Comparison of ENCODE assay signal across 11 cellular contexts in genomic region chr3:22713936-22714335, GRCh38.
DNase-seq lines count a peak whose midpoint lies in the region; FAIRE-seq and TF ChIP-seq lines count a peak whose summit lies in the region.
"Had no signal": no experiment of that assay in that cellular context is flagged by ENCODE, and none has a peak within 500 bp of the region (broad histone marks: within the 10 kb centered on the region; RNA-seq: fewer than 3 reads in every experiment).

No MANE protein-coding gene starts in this region.

- no peak for TF ChIP-seq POLR2A in GM12891 (IDR thresholded peaks at IDR 0.05; ENCODE audit: low read depth, low read length)

- peaks cover 16% of the 10 kb centered on the region for H3K4me1 ChIP-seq in PC-9 (replicated peaks; ENCODE audit: insufficient read depth)
- H3K4me1 ChIP-seq: esophagus squamous epithelium had no signal

- H3F3A ChIP-seq in PC-9 (ENCODE audit: insufficient read depth, low read depth) = peaks cover 15% of the 10 kb centered on the region; the same call in 1 of the 2 replicates

- H3K4me3 ChIP-seq in PC-9 = no peak overlapping the region
- H3K4me3 ChIP-seq: esophagus squamous epithelium had no signal

- H3K36me3 ChIP-seq in PC-9 (ENCODE audit: low read depth) = no peaks in the 10 kb centered on the region
- H3K36me3 ChIP-seq: esophagus squamous epithelium had no signal

- H3K27ac Mint-ChIP-seq in activated CD4-positive, alpha-beta T cell treated with anti-CD3 and anti-CD28 coated beads, Interleukin-2, amount 10 ng/mL, durations not matched to agents 7 days and 5 days = no peak overlapping the region
- no peak overlapping the region for H3K27ac Mint-ChIP-seq in activated T-helper 1 cell treated with anti-CD3 and anti-CD28 coated beads, Interleukin-12 subunit alpha, Interleukin-12 subunit beta, Interleukin-2, Interleukin-4 antibody, amounts not matched to agents 30 ng/mL and 10 ng/mL and 1 ng/mL, durations not matched to agents 14 hours and 24 hours and 36 hours
- H3K27ac Mint-ChIP-seq: activated naive CD8-positive, alpha-beta T cell had no signal

- H3K4me1 Mint-ChIP-seq in activated CD4-positive, alpha-beta T cell treated with anti-CD3 and anti-CD28 coated beads, Interleukin-2, amount 10 ng/mL, durations not matched to agents 7 days and 5 days = no peaks in the 10 kb centered on the region
- no peaks in the 10 kb centered on the region for H3K4me1 Mint-ChIP-seq in activated T-helper 1 cell treated with anti-CD3 and anti-CD28 coated beads, Interleukin-12 subunit alpha, Interleukin-12 subunit beta, Interleukin-2, Interleukin-4 antibody, amounts not matched to agents 30 ng/mL and 10 ng/mL and 1 ng/mL, durations not matched to agents 14 hours and 24 hours and 36 hours (ENCODE audit: low read depth)

- H4K20me1 ChIP-seq in PC-9 (ENCODE audit: insufficient read depth) = no peaks in the 10 kb centered on the region

- no peaks in the 10 kb centered on the region for H3K79me2 ChIP-seq in PC-9 (ENCODE audit: low read depth)

- H3K36me3 Mint-ChIP-seq in activated CD4-positive, alpha-beta T cell treated with anti-CD3 and anti-CD28 coated beads, Interleukin-2, amount 10 ng/mL, durations not matched to agents 7 days and 5 days (ENCODE audit: low read depth) = no peaks in the 10 kb centered on the region
- no peaks in the 10 kb centered on the region for H3K36me3 Mint-ChIP-seq in activated T-helper 1 cell treated with anti-CD3 and anti-CD28 coated beads, Interleukin-12 subunit alpha, Interleukin-12 subunit beta, Interleukin-2, Interleukin-4 antibody, amounts not matched to agents 30 ng/mL and 10 ng/mL and 1 ng/mL, durations not matched to agents 14 hours and 24 hours and 36 hours (ENCODE audit: low read depth)
- H3K36me3 Mint-ChIP-seq: activated naive CD8-positive, alpha-beta T cell had no signal

- CTCF ChIA-PET in PC-9 (lab: Charles Lee) = no interaction called here
- CTCF ChIA-PET in activated CD4-positive, alpha-beta T cell treated with anti-CD3 and anti-CD28 coated beads, Interleukin-2, amount 10 ng/mL, durations not matched to agents 7 days and 5 days (lab: Charles Lee) = no interaction called here

- H3K4me2 ChIP-seq in PC-9 = peak overlapping the region; percentile 32

- POLR2A ChIA-PET in PC-9 (lab: Charles Lee; ENCODE audit: unreplicated experiment) = no interaction called here
- POLR2A ChIA-PET in activated CD4-positive, alpha-beta T cell treated with anti-CD3 and anti-CD28 coated beads, Interleukin-2, amount 10 ng/mL, durations not matched to agents 7 days and 5 days (lab: Charles Lee) = no interaction called here

- H3K9me2 ChIP-seq in PC-9 (ENCODE audit: insufficient read depth) = no peaks in the 10 kb centered on the region

- no peaks in the 10 kb centered on the region; the same call in none of the 2 replicates for H3K9me3 ChIP-seq in PC-9 (ENCODE audit: insufficient read depth, low read depth)
- H3K9me3 ChIP-seq: esophagus squamous epithelium had no signal

- BruUV-seq in PC-9 (replicated peaks; lab: Mats Ljungman, UMichigan) = no TSS peak

- no peaks in the 10 kb centered on the region for H3K27me3 Mint-ChIP-seq in activated CD4-positive, alpha-beta T cell treated with anti-CD3 and anti-CD28 coated beads, Interleukin-2, amount 10 ng/mL, durations not matched to agents 7 days and 5 days
- no peaks in the 10 kb centered on the region for H3K27me3 Mint-ChIP-seq in activated T-helper 1 cell treated with anti-CD3 and anti-CD28 coated beads, Interleukin-12 subunit alpha, Interleukin-12 subunit beta, Interleukin-2, Interleukin-4 antibody, amounts not matched to agents 30 ng/mL and 10 ng/mL and 1 ng/mL, durations not matched to agents 14 hours and 24 hours and 36 hours (ENCODE audit: insufficient read depth)
- H3K27me3 Mint-ChIP-seq: activated naive CD8-positive, alpha-beta T cell had no signal

- H3K9me3 Mint-ChIP-seq in activated CD4-positive, alpha-beta T cell treated with anti-CD3 and anti-CD28 coated beads, Interleukin-2, amount 10 ng/mL, durations not matched to agents 7 days and 5 days = no peaks in the 10 kb centered on the region
- H3K9me3 Mint-ChIP-seq in activated T-helper 1 cell treated with anti-CD3 and anti-CD28 coated beads, Interleukin-12 subunit alpha, Interleukin-12 subunit beta, Interleukin-2, Interleukin-4 antibody, amounts not matched to agents 30 ng/mL and 10 ng/mL and 1 ng/mL, durations not matched to agents 14 hours and 24 hours and 36 hours = peaks cover 18% of the 10 kb centered on the region

- FAIRE-seq in GM12891 (lab: Jason Lieb, UNC) = no peak

- H3K4me3 Mint-ChIP-seq in activated CD4-positive, alpha-beta T cell treated with anti-CD3 and anti-CD28 coated beads, Interleukin-2, amount 10 ng/mL, durations not matched to agents 7 days and 5 days = no peak overlapping the region
- no peak overlapping the region for H3K4me3 Mint-ChIP-seq in activated T-helper 1 cell treated with anti-CD3 and anti-CD28 coated beads, Interleukin-12 subunit alpha, Interleukin-12 subunit beta, Interleukin-2, Interleukin-4 antibody, amounts not matched to agents 30 ng/mL and 10 ng/mL and 1 ng/mL, durations not matched to agents 14 hours and 24 hours and 36 hours
- H3K4me3 Mint-ChIP-seq: activated naive CD8-positive, alpha-beta T cell had no signal

- no peak for TF ChIP-seq CTCF in PC-9 (conservative IDR thresholded peaks at IDR 0.05)

- intact Hi-C loops in PC-9 (cut with micrococcal nuclease; ENCODE audit: unreplicated experiment) = no loop called here
- intact Hi-C loops in activated T-helper 1 cell treated with anti-CD3 and anti-CD28 coated beads, Interleukin-12 subunit alpha, Interleukin-12 subunit beta, Interleukin-2, Interleukin-4 antibody, amounts not matched to agents 30 ng/mL and 10 ng/mL and 1 ng/mL, durations not matched to agents 14 hours and 24 hours and 36 hours (cut with micrococcal nuclease) = no loop called here

- H3K27me3 ChIP-seq in PC-9 (ENCODE audit: insufficient read depth, low read depth) = no peaks in the 10 kb centered on the region
- H3K27me3 ChIP-seq: esophagus squamous epithelium had no signal

- H2AFZ ChIP-seq in PC-9 = peak overlapping the region; percentile 63

- DNase-seq in H4 (ENCODE audit: low spot score) = peak; percentile 61
- peak; percentile 29 to 79 for DNase-seq in PC-9
- DNase-seq in epithelial cell of prostate (ENCODE audit: low read depth, low spot score) = peak; percentile 70
- DNase-seq in pulmonary artery endothelial cell (ENCODE audit: low read depth, low spot score) = peak; percentile 19
- no peak for DNase-seq in GM12891 (ENCODE audit: insufficient read length, low spot score)
- no peak for DNase-seq in activated CD4-positive, alpha-beta T cell treated with anti-CD3 and anti-CD28 coated beads, Interleukin-2, amount 10 ng/mL, durations not matched to agents 7 days and 5 days
- DNase-seq in NCI-H2196 (lab: John Stamatoyannopoulos, UW; ENCODE audit: unreplicated experiment) = no peak
- DNase-seq in activated T-helper 1 cell treated with anti-CD3 and anti-CD28 coated beads, Interleukin-12 subunit alpha, Interleukin-12 subunit beta, Interleukin-2, Interleukin-4 antibody, amounts not matched to agents 30 ng/mL and 10 ng/mL and 1 ng/mL, durations not matched to agents 14 hours and 24 hours and 36 hours (ENCODE audit: low spot score) = no peak
- DNase-seq: activated CD4-positive, CD25-positive, alpha-beta regulatory T cell; esophagus squamous epithelium had no signal

- H3K27ac ChIP-seq in PC-9 = peak overlapping the region; percentile 82
- H3K27ac ChIP-seq in epithelial cell of prostate = peak overlapping the region; percentile 43
- H3K27ac ChIP-seq: esophagus squamous epithelium had no signal

TF ChIP-seq in GM12891, 5 proteins besides CTCF, POLR2A, EP300 and RAD21:
- TF ChIP-seq SPI1 (IDR thresholded peaks at IDR 0.05; ENCODE audit: low read depth, low read length) (no peak), TAF1 (IDR thresholded peaks at IDR 0.05; ENCODE audit: low read depth, low read length) (no peak), POU2F2 (IDR thresholded peaks at IDR 0.05; ENCODE audit: low read depth, low read length) (no peak), POLR2AphosphoS5 (IDR thresholded peaks at IDR 0.05; ENCODE audit: low read depth, low read length) (no peak), PAX5 (IDR thresholded peaks at IDR 0.05; ENCODE audit: insufficient read depth, low read length, severe bottlenecking) (no peak)

Comparison
In these comparisons a context has a peak if more than half of its experiments do, and no peak if none do; other contexts are left out.
1. DNase-seq: peak in H4 (single experiment), PC-9 (2 of 2), epithelial cell of prostate (single experiment) and pulmonary artery endothelial cell (single experiment); none in GM12891 (single experiment), activated CD4-positive, alpha-beta T cell treated with anti-CD3 and anti-CD28 coated beads, Interleukin-2, amount 10 ng/mL, durations not matched to agents 7 days and 5 days (single experiment), NCI-H2196 (single experiment) and activated T-helper 1 cell treated with anti-CD3 and anti-CD28 coated beads, Interleukin-12 subunit alpha, Interleukin-12 subunit beta, Interleukin-2, Interleukin-4 antibody, amounts not matched to agents 30 ng/mL and 10 ng/mL and 1 ng/mL, durations not matched to agents 14 hours and 24 hours and 36 hours (single experiment).